Comparison of ENCODE assay signal across 14 cellular contexts in the genomic region with DNA sequence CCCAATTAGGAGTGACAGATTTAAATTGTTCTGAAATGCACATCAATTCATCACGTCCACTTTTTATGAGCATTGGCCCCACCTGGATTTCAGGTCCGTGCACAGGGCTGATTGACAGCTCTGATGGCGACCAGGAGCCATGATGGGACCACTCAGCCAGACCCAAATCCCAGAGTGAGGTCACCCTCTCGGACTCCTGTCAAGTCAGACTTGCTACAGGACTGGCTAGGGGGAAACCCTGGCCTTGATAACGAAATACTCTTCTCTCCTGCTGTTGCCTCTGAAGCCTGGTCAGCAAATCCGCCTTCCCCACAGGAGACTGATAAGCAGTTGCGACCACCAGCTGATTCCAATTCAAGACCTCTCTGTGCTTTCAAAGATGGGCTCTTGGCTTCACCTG.
"Had no signal": no experiment of that assay in that cellular context is flagged by ENCODE, and none has a peak within 500 bp of the region (broad histone marks: within the 10 kb centered on the region; RNA-seq: fewer than 3 reads in every experiment).

No MANE protein-coding gene starts in this region.

- H3K27me3 Mint-ChIP-seq: activated CD4-positive, alpha-beta T cell treated with anti-CD3 and anti-CD28 coated beads for 36 hours; activated naive CD8-positive, alpha-beta T cell treated with anti-CD3 and anti-CD28 coated beads, Interleukin-2, amount 50 U/mL, for 24 hours; naive B cell; stimulated activated naive B cell treated with anti-CD40 and anti-IgM and Interleukin-4, amounts not matched to agents 10 μg/mL and 1 μg/mL and 100 μg/mL, for 72 hours had no signal

- H3K27ac Mint-ChIP-seq: activated naive CD8-positive, alpha-beta T cell treated with anti-CD3 and anti-CD28 coated beads, Interleukin-2, amount 50 U/mL, for 24 hours had no signal

- ATAC-seq: activated CD4-positive, alpha-beta T cell treated with anti-CD3 and anti-CD28 coated beads for 36 hours; activated naive CD8-positive, alpha-beta T cell treated with anti-CD3 and anti-CD28 coated beads, Interleukin-2, amount 50 U/mL, for 24 hours; gastrocnemius medialis; heart left ventricle; pancreas; stimulated activated naive B cell treated with anti-CD40 and anti-IgM and Interleukin-4, amounts not matched to agents 10 μg/mL and 1 μg/mL and 100 μg/mL, for 72 hours had no signal

- H3K4me3 ChIP-seq: gastrocnemius medialis, heart left ventricle, pancreas, transverse colon had no signal

- DNase-seq: activated naive CD8-positive, alpha-beta T cell treated with anti-CD3 and anti-CD28 coated beads, Interleukin-2, amount 50 U/mL, for 24 hours; activated T-cell treated with anti-CD3 and anti-CD28 coated beads, Interleukin-2, amount 50 U/mL, for 1 hour; cerebellar nuclear complex; dermis blood vessel endothelial cell; gastrocnemius medialis; heart left ventricle; naive B cell; SHP77 treated with DMSO at 0.1 percent for 48 hours; stimulated activated CD4-positive, alpha-beta T cell treated with anti-CD3 and anti-CD28 coated beads, Interleukin-2, amount 100 ng/mL, for 48 hours; stimulated activated naive B cell treated with anti-CD40 and anti-IgM and Interleukin-4, amounts not matched to agents 10 μg/mL and 1 μg/mL and 100 μg/mL, for 72 hours; transverse colon had no signal

- H3K4me1 ChIP-seq: gastrocnemius medialis, pancreas, transverse colon had no signal

- H3K4me3 Mint-ChIP-seq: activated CD4-positive, alpha-beta T cell treated with anti-CD3 and anti-CD28 coated beads for 36 hours; activated naive CD8-positive, alpha-beta T cell treated with anti-CD3 and anti-CD28 coated beads, Interleukin-2, amount 50 U/mL, for 24 hours; naive B cell; stimulated activated naive B cell treated with anti-CD40 and anti-IgM and Interleukin-4, amounts not matched to agents 10 μg/mL and 1 μg/mL and 100 μg/mL, for 72 hours had no signal

- H3K27ac ChIP-seq: epithelial cell of prostate, gastrocnemius medialis, heart left ventricle, pancreas, transverse colon had no signal

- H3K27me3 ChIP-seq: gastrocnemius medialis, pancreas, transverse colon had no signal
